Comparison of ENCODE assay signal across 8 cellular contexts in the genomic region with DNA sequence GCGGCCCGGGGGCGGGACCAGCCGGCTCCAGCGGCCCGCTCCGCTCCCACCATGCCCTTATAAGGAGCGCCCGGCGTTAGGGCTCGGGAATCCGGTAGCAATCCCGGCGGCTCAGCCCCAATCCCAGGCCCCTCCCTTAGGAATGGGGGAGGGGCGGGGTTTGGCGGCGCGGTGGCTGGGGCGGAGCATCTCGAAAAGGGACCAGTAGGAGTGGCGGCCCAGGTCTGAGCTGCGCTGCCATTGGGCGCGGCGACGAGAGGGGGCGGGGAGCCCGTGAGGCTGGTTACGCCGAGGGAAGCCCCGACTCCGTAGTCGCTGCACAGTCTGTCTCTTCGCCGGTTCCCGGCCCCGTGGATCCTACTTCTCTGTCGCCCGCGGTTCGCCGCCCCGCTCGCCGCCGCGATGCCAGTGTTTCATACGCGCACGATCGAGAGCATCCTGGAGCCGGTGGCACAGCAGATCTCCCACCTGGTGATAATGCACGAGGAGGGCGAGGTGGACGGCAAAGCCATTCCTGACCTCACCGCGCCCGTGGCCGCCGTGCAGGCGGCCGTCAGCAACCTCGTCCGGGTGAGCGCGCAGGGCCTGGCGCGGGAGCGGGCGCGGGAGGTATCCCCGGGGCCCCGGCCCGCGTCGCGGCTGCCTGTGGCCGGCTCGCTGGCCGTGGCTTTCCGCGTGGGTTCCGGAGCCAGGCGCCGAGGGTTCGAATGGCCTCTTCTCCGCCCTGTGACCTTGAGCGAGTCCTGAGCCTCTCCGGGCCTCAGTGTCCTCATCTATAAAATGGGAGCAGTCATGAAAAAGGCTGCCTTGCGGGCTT. TPM values are rescaled to one million over a fixed set of nuclear protein-coding genes. Genes with fewer than 3 reads are reported as not detected.
A peak's percentile ranks its signal among the peaks of the same experiment; 100 is the strongest.
DNase-seq lines count a peak whose midpoint lies in the region; TF ChIP-seq lines count a peak whose summit lies in the region.

TSS of gene VCL (plus strand) at position 311 of the 817 bp plus-strand sequence. CDS start at position 403, 92 bp downstream.

- H3K27me3 ChIP-seq in H7 (ENCODE audit: control insufficient read depth, insufficient read depth, low read length) = no peaks in the 10 kb centered on the region

- H3K27ac Mint-ChIP-seq in nephron = peak within 1 kb of the TSS; percentile 92 to 99 (median 97)
- H3K27ac Mint-ChIP-seq in stimulated activated naive CD8-positive, alpha-beta T cell treated with anti-CD3 and anti-CD28 coated beads, Interleukin-15, Interleukin-2, amounts not matched to agents 100 ng/mL and 50 ng/mL, for 24 hours = peak within 1 kb of the TSS; percentile 89

- peaks cover 7% of the 10 kb centered on the region for H3K36me3 ChIP-seq in H7 (replicated peaks; ENCODE audit: control insufficient read depth, insufficient read depth, low read length)

- H3K9me3 Mint-ChIP-seq in nephron = no peaks in the 10 kb centered on the region
- H3K9me3 Mint-ChIP-seq in stimulated activated naive CD8-positive, alpha-beta T cell treated with anti-CD3 and anti-CD28 coated beads, Interleukin-15, Interleukin-2, amounts not matched to agents 100 ng/mL and 50 ng/mL, for 24 hours = no peaks in the 10 kb centered on the region

- TF ChIP-seq CTCF in fibroblast of pulmonary artery (IDR thresholded peaks at IDR 0.05; ENCODE audit: low read length, missing control alignments) (no peak), nephron (IDR thresholded peaks at IDR 0.05; ENCODE audit: unreplicated experiment in 3 of 3) (no peak)

- peaks cover 33% of the 10 kb centered on the region for H3K4me1 Mint-ChIP-seq in nephron
- peaks cover 36% of the 10 kb centered on the region for H3K4me1 Mint-ChIP-seq in stimulated activated naive CD8-positive, alpha-beta T cell treated with anti-CD3 and anti-CD28 coated beads, Interleukin-15, Interleukin-2, amounts not matched to agents 100 ng/mL and 50 ng/mL, for 24 hours (ENCODE audit: low read depth)

- peak; percentile 99 for DNase-seq in ELF-1 (ENCODE audit: low read depth, low spot score)
- DNase-seq in H7 = peak; percentile 98
- peak; percentile 98 for DNase-seq in M059J (ENCODE audit: low read depth)
- peak; percentile 77 to 83 for DNase-seq in SHP77 (lab: John Stamatoyannopoulos, UW)
- peak; percentile 92 for DNase-seq in activated effector memory CD4-positive, alpha-beta T cell treated with Interleukin-2 at 50 U/mL for 16 hours
- peak; percentile 98 for DNase-seq in fibroblast of pulmonary artery (ENCODE audit: low read depth)

- peak within 1 kb of the TSS; percentile 98 to 100 (median 99) for H3K4me3 Mint-ChIP-seq in nephron
- peak within 1 kb of the TSS; percentile 90 for H3K4me3 Mint-ChIP-seq in stimulated activated naive CD8-positive, alpha-beta T cell treated with anti-CD3 and anti-CD28 coated beads, Interleukin-15, Interleukin-2, amounts not matched to agents 100 ng/mL and 50 ng/mL, for 24 hours

- H3K4me3 ChIP-seq in H7 (ENCODE audit: insufficient read depth, low read depth, low read length) (peak within 1 kb of the TSS; percentile 95), fibroblast of pulmonary artery (replicated peaks; ENCODE audit: low read depth, low read length) (peak within 1 kb of the TSS; percentile 98)

- no peaks in the 10 kb centered on the region for H3K27me3 Mint-ChIP-seq in nephron (ENCODE audit: low read depth)
- no peaks in the 10 kb centered on the region for H3K27me3 Mint-ChIP-seq in stimulated activated naive CD8-positive, alpha-beta T cell treated with anti-CD3 and anti-CD28 coated beads, Interleukin-15, Interleukin-2, amounts not matched to agents 100 ng/mL and 50 ng/mL, for 24 hours

- H3K36me3 Mint-ChIP-seq in nephron (ENCODE audit: low read depth) = peaks cover 10% of the 10 kb centered on the region
- no peaks in the 10 kb centered on the region for H3K36me3 Mint-ChIP-seq in stimulated activated naive CD8-positive, alpha-beta T cell treated with anti-CD3 and anti-CD28 coated beads, Interleukin-15, Interleukin-2, amounts not matched to agents 100 ng/mL and 50 ng/mL, for 24 hours (ENCODE audit: low read depth)

RNA-seq across cellular contexts. Expression of gene VCL, which starts in this region (rescaled TPM):
- 194 and 200 TPM in 2 replicates for total RNA-seq in H7 (2014; rRNA removed; shearing (Covaris generic))
- total RNA-seq in M059J (2014; rRNA removed; shearing (Covaris generic)) = 89.3 and 159 TPM in 2 replicates

Comparison
In these comparisons a context has a peak if more than half of its experiments do, and no peak if none do; other contexts are left out.
1. Peak in every context shown above with its lines: DNase-seq and H3K4me3 ChIP-seq.